ENCODE assay signal across 10 cellular contexts in the genomic region with DNA sequence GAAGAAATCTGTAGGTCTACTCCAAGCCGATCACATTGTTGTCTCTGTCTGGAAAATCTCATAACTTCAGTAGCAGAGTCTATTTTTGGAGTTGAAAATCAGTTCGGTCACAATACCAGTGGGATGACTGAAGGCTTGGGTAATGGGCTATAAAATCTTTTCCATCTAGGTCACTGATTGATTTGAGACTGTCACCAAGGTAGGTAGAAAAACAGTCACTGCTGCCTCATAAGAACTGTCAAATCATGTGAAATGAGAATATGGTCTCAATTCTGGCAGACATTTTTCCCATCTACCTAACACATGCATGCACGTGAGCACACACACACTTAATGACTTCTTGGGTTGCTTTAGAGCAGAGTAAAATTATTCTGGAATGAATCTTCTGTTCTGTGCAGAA.
A peak's percentile ranks its signal among the peaks of the same experiment; 100 is the strongest.
DNase-seq lines count a peak whose midpoint lies in the region; ATAC-seq and TF ChIP-seq lines count a peak whose summit lies in the region.
"Had no signal": no experiment of that assay in that cellular context is flagged by ENCODE, and none has a peak within 500 bp of the region (broad histone marks: within the 10 kb centered on the region; RNA-seq: fewer than 3 reads in every experiment).

No MANE protein-coding gene starts in this region.

- no peaks in the 10 kb centered on the region for H3K27me3 ChIP-seq in ACC112 (ENCODE audit: insufficient read depth, low read length)
- no peaks in the 10 kb centered on the region for H3K27me3 ChIP-seq in osteoblast (ENCODE audit: insufficient read depth, low read length)
- no peaks in the 10 kb centered on the region for H3K27me3 ChIP-seq in dorsolateral prefrontal cortex
- H3K27me3 ChIP-seq: BE2C had no signal

- peaks cover 6% of the 10 kb centered on the region for H3K9me3 ChIP-seq in osteoblast (ENCODE audit: low read depth, low read length)
- H3K9me3 ChIP-seq: BE2C had no signal

- no peaks in the 10 kb centered on the region for H4K20me1 ChIP-seq in osteoblast (ENCODE audit: insufficient read depth, low read length)

- peaks cover 25% of the 10 kb centered on the region for H3K4me1 ChIP-seq in ACC112 (ENCODE audit: control insufficient read depth, insufficient read depth, low read length, unreplicated experiment)
- peaks cover 25% of the 10 kb centered on the region for H3K4me1 ChIP-seq in osteoblast (ENCODE audit: insufficient read depth, low read length)
- H3K4me1 ChIP-seq: BE2C had no signal

- ATAC-seq in HG03135 (IDR thresholded peaks at IDR 0.05; ENCODE audit: unreplicated experiment): no peak

- intact Hi-C loops in dorsolateral prefrontal cortex (cut with DNase I): no loop called here

- H3K4me2 ChIP-seq in osteoblast (ENCODE audit: insufficient read depth, low read length): peak overlapping the region; percentile 51

- peak overlapping the region; percentile 78 for H3K27ac ChIP-seq in ACC112 (ENCODE audit: low read depth, low read length)
- H3K27ac ChIP-seq in osteoblast (ENCODE audit: low read depth, low read length): peak overlapping the region; percentile 96
- H3K27ac ChIP-seq in dorsolateral prefrontal cortex: peak overlapping the region in 2 of 59 donors; percentile 4 to 28

- no peak for TF ChIP-seq CTCF in fibroblast of mammary gland (conservative IDR thresholded peaks at IDR 0.05; ENCODE audit: control insufficient read depth, insufficient read depth, low read depth, low read length)
- TF ChIP-seq CTCF in osteoblast (IDR thresholded peaks at IDR 0.05; ENCODE audit: extremely low read depth, low read depth, low read length): no peak
- no peak for TF ChIP-seq CTCF in dorsolateral prefrontal cortex (IDR thresholded peaks at IDR 0.05 in 54 of 56, conservative IDR thresholded peaks at IDR 0.05 in 2 of 56; ENCODE audit: low read depth in 1 of 56, partially characterized antibody in 56 of 56)

- DNase-seq in M059J (ENCODE audit: low read depth): peak; percentile 86
- DNase-seq in fibroblast of mammary gland (ENCODE audit: low read depth): peak; percentile 25
- DNase-seq in osteoblast (ENCODE audit: insufficient read length, low spot score, missing footprints): no peak
- DNase-seq in NCI-H2171 treated with DMSO at 0.1 percent for 48 hours (lab: John Stamatoyannopoulos, UW): no peak
- no peak for DNase-seq in epidermal melanocyte (ENCODE audit: insufficient read length, low spot score)
- no peak for DNase-seq in dorsolateral prefrontal cortex
- DNase-seq: BE2C, small intestine had no signal

- H3K36me3 ChIP-seq in ACC112 (ENCODE audit: insufficient read depth, low read length): peaks cover 19% of the 10 kb centered on the region
- H3K36me3 ChIP-seq in osteoblast (ENCODE audit: insufficient read depth, low read length): peaks cover 4% of the 10 kb centered on the region
- H3K36me3 ChIP-seq: BE2C had no signal

- H3K4me3 ChIP-seq in ACC112 (ENCODE audit: low read depth, low read length): peak overlapping the region; percentile 47; the same call in 1 of the 2 replicates
- no peak overlapping the region for H3K4me3 ChIP-seq in fibroblast of mammary gland (ENCODE audit: control insufficient read depth, low read depth, low read length)
- peak overlapping the region; percentile 38 for H3K4me3 ChIP-seq in osteoblast (ENCODE audit: insufficient read depth, low read length)
- H3K4me3 ChIP-seq in dorsolateral prefrontal cortex: peak overlapping the region in 7 of 59 donors; percentile 6 to 34 (median 32)

- H2AFZ ChIP-seq in ACC112 (ENCODE audit: low read length, unreplicated experiment) (peak overlapping the region; percentile 44), osteoblast (ENCODE audit: low read length) (peak overlapping the region; percentile 27)

- H3K79me2 ChIP-seq in ACC112 (ENCODE audit: control insufficient read depth, insufficient read depth, low read length, unreplicated experiment): no peaks in the 10 kb centered on the region
- no peaks in the 10 kb centered on the region for H3K79me2 ChIP-seq in osteoblast (ENCODE audit: insufficient read depth, low read length)

Comparison
In these comparisons a context has a peak if more than half of its experiments do, and no peak if none do; other contexts are left out.
1. DNase-seq: peak in M059J (single experiment) and fibroblast of mammary gland (single experiment); none in osteoblast (single experiment), NCI-H2171 treated with DMSO at 0.1 percent for 48 hours (single experiment), epidermal melanocyte (single experiment) and dorsolateral prefrontal cortex (0 of 10).